Comparison of ENCODE assay signal across 22 cellular contexts in the genomic region with DNA sequence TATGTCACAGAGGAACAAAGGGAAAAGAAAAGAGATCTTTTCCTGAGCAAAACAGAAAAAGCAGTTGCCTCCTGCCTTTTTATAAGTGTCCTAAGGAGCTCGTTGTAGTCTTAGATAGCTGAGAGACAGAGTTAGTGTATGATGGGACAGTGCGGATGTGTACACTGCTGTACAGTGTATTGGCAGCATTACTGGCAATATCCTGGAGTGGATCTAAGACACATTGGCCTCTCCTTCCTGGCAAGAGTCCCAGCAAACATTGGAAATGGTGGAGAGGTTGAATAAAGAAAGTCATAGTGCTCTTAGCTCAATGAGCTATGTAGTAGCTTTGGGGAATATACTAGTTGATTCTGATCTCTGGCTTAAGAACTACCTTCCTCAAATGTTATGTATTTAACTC.
"Had no signal": no experiment of that assay in that cellular context is flagged by ENCODE, and none has a peak within 500 bp of the region (broad histone marks: within the 10 kb centered on the region; RNA-seq: fewer than 3 reads in every experiment).

No MANE protein-coding gene starts in this region.

- H3K9me3 Mint-ChIP-seq: activated T-helper 1 cell treated with anti-CD3 and anti-CD28 coated beads, Interleukin-12 subunit alpha, Interleukin-12 subunit beta, Interleukin-2, Interleukin-4 antibody, amounts not matched to agents 30 ng/mL and 10 ng/mL and 1 ng/mL, durations not matched to agents 14 hours and 24 hours and 36 hours; brain; natural killer cell treated with Interleukin-12 subunit alpha and Interleukin-12 subunit beta and Interleukin-15 and Interleukin-18, amount 100 ng/mL, for 72 hours had no signal

- H3K4me1 ChIP-seq: left ventricle myocardium inferior, psoas muscle, right atrium auricular region, tibial artery had no signal

- H3K27me3 ChIP-seq: foreskin keratinocyte, neutrophil, pancreas, right atrium auricular region, tibial artery had no signal

- H3K9me3 ChIP-seq: left ventricle myocardium inferior, neutrophil, pancreas, psoas muscle, right atrium auricular region, tibial artery had no signal

- H3K4me3 Mint-ChIP-seq: activated T-helper 1 cell treated with anti-CD3 and anti-CD28 coated beads, Interleukin-12 subunit alpha, Interleukin-12 subunit beta, Interleukin-2, Interleukin-4 antibody, amounts not matched to agents 30 ng/mL and 10 ng/mL and 1 ng/mL, durations not matched to agents 14 hours and 24 hours and 36 hours; brain; natural killer cell treated with Interleukin-12 subunit alpha and Interleukin-12 subunit beta and Interleukin-15 and Interleukin-18, amount 100 ng/mL, for 72 hours had no signal

- DNase-seq: activated CD4-positive, alpha-beta T cell treated with anti-CD3 and anti-CD28 coated beads for 1 hour; activated gamma-delta T cell; activated naive CD4-positive, alpha-beta T cell treated with anti-CD3 and anti-CD28 coated beads, Interleukin-2, amount 50 U/mL, for 16 hours; aorta; dermis blood vessel endothelial cell; effector memory CD4-positive, alpha-beta T cell; foreskin keratinocyte; kidney; left ventricle myocardium inferior; midbrain; pancreas; psoas muscle; stimulated activated CD4-positive, alpha-beta T cell treated with anti-CD3 and anti-CD28 coated beads, Interleukin-4, amount 100 ng/mL, for 24 hours; stimulated activated naive CD4-positive, alpha-beta T cell treated with Interleukin-2 at 50 U/mL for 16 hours; substantia nigra; SW 1271; tibial artery had no signal

- ATAC-seq: foreskin keratinocyte; natural killer cell treated with Interleukin-12 subunit alpha and Interleukin-12 subunit beta and Interleukin-15 and Interleukin-18, amount 100 ng/mL, for 72 hours; psoas muscle had no signal

- H3K27ac Mint-ChIP-seq: activated T-helper 1 cell treated with anti-CD3 and anti-CD28 coated beads, Interleukin-12 subunit alpha, Interleukin-12 subunit beta, Interleukin-2, Interleukin-4 antibody, amounts not matched to agents 30 ng/mL and 10 ng/mL and 1 ng/mL, durations not matched to agents 14 hours and 24 hours and 36 hours; brain; natural killer cell treated with Interleukin-12 subunit alpha and Interleukin-12 subunit beta and Interleukin-15 and Interleukin-18, amount 100 ng/mL, for 72 hours had no signal

- H3K27me3 Mint-ChIP-seq: brain; natural killer cell treated with Interleukin-12 subunit alpha and Interleukin-12 subunit beta and Interleukin-15 and Interleukin-18, amount 100 ng/mL, for 72 hours had no signal

- H3K27ac ChIP-seq: foreskin keratinocyte, left ventricle myocardium inferior, neutrophil, pancreas, psoas muscle, right atrium auricular region, tibial artery had no signal

- H3K4me1 Mint-ChIP-seq: brain had no signal

- H3K4me3 ChIP-seq: left ventricle myocardium inferior, pancreas, psoas muscle, right atrium auricular region, tibial artery had no signal
